ENCODE assay signal across 20 cellular contexts in genomic region chr15:63987979-63988378, GRCh38. TPM values are rescaled to one million over a fixed set of nuclear protein-coding genes. Genes with fewer than 3 reads are reported as not detected.
DNase-seq lines count a peak whose midpoint lies in the region; ATAC-seq lines count a peak whose summit lies in the region.
"Had no signal": no experiment of that assay in that cellular context is flagged by ENCODE, and none has a peak within 500 bp of the region (broad histone marks: within the 10 kb centered on the region; RNA-seq: fewer than 3 reads in every experiment).

No MANE protein-coding gene starts in this region.

- peaks cover 2% of the 10 kb centered on the region for H3K27me3 Mint-ChIP-seq in activated naive CD8-positive, alpha-beta T cell treated with anti-CD3 and anti-CD28 coated beads, Interleukin-2, amount 10 ng/mL, durations not matched to agents 7 days and 5 days
- no peaks in the 10 kb centered on the region for H3K27me3 Mint-ChIP-seq in activated naive CD8-positive, alpha-beta T cell treated with anti-CD3 and anti-CD28 coated beads for 36 hours
- H3K27me3 Mint-ChIP-seq: activated CD4-positive, alpha-beta T cell treated with anti-CD3 and anti-CD28 coated beads, Interleukin-2, amount 10 ng/mL, durations not matched to agents 24 days and 14 days had no signal

- intact Hi-C loops in left cardiac atrium (cut with DNase I) (loop anchor here in 1 of 2 donors (5.0 kb wide), 1 partner anchor 59 kb away; the partner anchor contains the start of gene DAPK2), posterior vena cava (cut with DNase I) (no loop called here)

- no peaks in the 10 kb centered on the region for H3K9me3 Mint-ChIP-seq in activated naive CD8-positive, alpha-beta T cell treated with anti-CD3 and anti-CD28 coated beads, Interleukin-2, amount 10 ng/mL, durations not matched to agents 7 days and 5 days
- no peaks in the 10 kb centered on the region for H3K9me3 Mint-ChIP-seq in activated naive CD8-positive, alpha-beta T cell treated with anti-CD3 and anti-CD28 coated beads for 36 hours
- H3K9me3 Mint-ChIP-seq: activated CD4-positive, alpha-beta T cell treated with anti-CD3 and anti-CD28 coated beads, Interleukin-2, amount 10 ng/mL, durations not matched to agents 24 days and 14 days; activated naive CD4-positive, alpha-beta T cell treated with anti-CD3 and anti-CD28 coated beads, Interleukin-2, amount 10 ng/mL, durations not matched to agents 7 days and 5 days had no signal

- DNase-seq in activated naive CD8-positive, alpha-beta T cell treated with anti-CD3 and anti-CD28 coated beads, Interleukin-2, amount 10 ng/mL, durations not matched to agents 7 days and 5 days, result peak; percentile 2
- DNase-seq in activated naive CD8-positive, alpha-beta T cell treated with anti-CD3 and anti-CD28 coated beads for 36 hours, result no peak
- DNase-seq in left cardiac atrium (peak; percentile 68), posterior vena cava (ENCODE audit: low spot score) (peak; percentile 8), OCI-M1 (lab: John Stamatoyannopoulos, UW) (no peak), NCI-H1105 (lab: John Stamatoyannopoulos, UW) (no peak), NCI-H345 treated with DMSO at 0.1 percent for 48 hours (lab: John Stamatoyannopoulos, UW; ENCODE audit: unreplicated experiment) (no peak), HCEC 1CT (no peak)
- DNase-seq: activated CD4-positive, alpha-beta T cell treated with anti-CD3 and anti-CD28 coated beads, Interleukin-2, amount 10 ng/mL, durations not matched to agents 24 days and 14 days; activated naive CD4-positive, alpha-beta T cell treated with anti-CD3 and anti-CD28 coated beads, Interleukin-2, amount 10 ng/mL, durations not matched to agents 7 days and 5 days; activated T-cell treated with anti-CD3 and anti-CD28 coated beads, Interleukin-2, amount 50 U/mL, for 48 hours; AML-193; aorta; dermis blood vessel endothelial cell; GDM1; mesenchymal stem cell; NCI-H748 treated with DMSO at 0.1 percent for 48 hours; stimulated activated CD4-positive, alpha-beta T cell treated with anti-CD3 and anti-CD28 coated beads, Interleukin-4, amount 100 ng/mL, for 1 hour; stimulated activated naive CD4-positive, alpha-beta T cell had no signal

- no peak overlapping the region for H3K27ac Mint-ChIP-seq in activated naive CD8-positive, alpha-beta T cell treated with anti-CD3 and anti-CD28 coated beads, Interleukin-2, amount 10 ng/mL, durations not matched to agents 7 days and 5 days
- H3K27ac Mint-ChIP-seq in activated naive CD8-positive, alpha-beta T cell treated with anti-CD3 and anti-CD28 coated beads for 36 hours, result no peak overlapping the region
- H3K27ac Mint-ChIP-seq: activated CD4-positive, alpha-beta T cell treated with anti-CD3 and anti-CD28 coated beads, Interleukin-2, amount 10 ng/mL, durations not matched to agents 24 days and 14 days; activated naive CD4-positive, alpha-beta T cell treated with anti-CD3 and anti-CD28 coated beads, Interleukin-2, amount 10 ng/mL, durations not matched to agents 7 days and 5 days had no signal

- POLR2A ChIA-PET in activated naive CD8-positive, alpha-beta T cell treated with anti-CD3 and anti-CD28 coated beads, Interleukin-2, amount 10 ng/mL, durations not matched to agents 7 days and 5 days (lab: Charles Lee), result no interaction called here

- no peaks in the 10 kb centered on the region for H3K36me3 Mint-ChIP-seq in activated naive CD8-positive, alpha-beta T cell treated with anti-CD3 and anti-CD28 coated beads, Interleukin-2, amount 10 ng/mL, durations not matched to agents 7 days and 5 days
- no peaks in the 10 kb centered on the region for H3K36me3 Mint-ChIP-seq in activated naive CD8-positive, alpha-beta T cell treated with anti-CD3 and anti-CD28 coated beads for 36 hours
- H3K36me3 Mint-ChIP-seq: activated naive CD4-positive, alpha-beta T cell treated with anti-CD3 and anti-CD28 coated beads, Interleukin-2, amount 10 ng/mL, durations not matched to agents 7 days and 5 days had no signal

- no peak overlapping the region for H3K4me3 Mint-ChIP-seq in activated naive CD8-positive, alpha-beta T cell treated with anti-CD3 and anti-CD28 coated beads, Interleukin-2, amount 10 ng/mL, durations not matched to agents 7 days and 5 days
- no peak overlapping the region for H3K4me3 Mint-ChIP-seq in activated naive CD8-positive, alpha-beta T cell treated with anti-CD3 and anti-CD28 coated beads for 36 hours
- H3K4me3 Mint-ChIP-seq: activated CD4-positive, alpha-beta T cell treated with anti-CD3 and anti-CD28 coated beads, Interleukin-2, amount 10 ng/mL, durations not matched to agents 24 days and 14 days; activated naive CD4-positive, alpha-beta T cell treated with anti-CD3 and anti-CD28 coated beads, Interleukin-2, amount 10 ng/mL, durations not matched to agents 7 days and 5 days had no signal

- no peak for ATAC-seq in activated naive CD8-positive, alpha-beta T cell treated with anti-CD3 and anti-CD28 coated beads, Interleukin-2, amount 10 ng/mL, durations not matched to agents 7 days and 5 days (ENCODE audit: low read depth)
- ATAC-seq in left cardiac atrium, result peak; percentile 23 to 61
- ATAC-seq: gastroesophageal sphincter had no signal

- peaks cover 11% of the 10 kb centered on the region for H3K4me1 Mint-ChIP-seq in activated naive CD8-positive, alpha-beta T cell treated with anti-CD3 and anti-CD28 coated beads, Interleukin-2, amount 10 ng/mL, durations not matched to agents 7 days and 5 days
- peaks cover 20% of the 10 kb centered on the region for H3K4me1 Mint-ChIP-seq in activated naive CD8-positive, alpha-beta T cell treated with anti-CD3 and anti-CD28 coated beads for 36 hours
- H3K4me1 Mint-ChIP-seq: activated naive CD4-positive, alpha-beta T cell treated with anti-CD3 and anti-CD28 coated beads, Interleukin-2, amount 10 ng/mL, durations not matched to agents 7 days and 5 days had no signal

RNA-seq across cellular contexts. Expression of gene DAPK2, which starts 58.3 kb away (rescaled TPM):
- 10 to 100 TPM; 13.4 to 17.6 TPM for total RNA-seq in activated naive CD8-positive, alpha-beta T cell treated with anti-CD3 and anti-CD28 coated beads, Interleukin-2, amount 10 ng/mL, durations not matched to agents 7 days and 5 days
- under 1 TPM; 0.29 to 0.60 TPM for total RNA-seq in activated naive CD8-positive, alpha-beta T cell treated with anti-CD3 and anti-CD28 coated beads for 36 hours
- total RNA-seq in left cardiac atrium (10 to 100 TPM; 72.5 to 94.9 TPM), posterior vena cava (1 to 10 TPM; 2.1 to 3.1 TPM)

Comparison
In these comparisons a context has a peak if more than half of its experiments do, and no peak if none do; other contexts are left out.
1. DNase-seq: peak in activated naive CD8-positive, alpha-beta T cell treated with anti-CD3 and anti-CD28 coated beads, Interleukin-2, amount 10 ng/mL, durations not matched to agents 7 days and 5 days (single experiment), left cardiac atrium (single experiment) and posterior vena cava (single experiment); none in activated naive CD8-positive, alpha-beta T cell treated with anti-CD3 and anti-CD28 coated beads for 36 hours (single experiment), OCI-M1 (single experiment), NCI-H1105 (single experiment), NCI-H345 treated with DMSO at 0.1 percent for 48 hours (single experiment) and HCEC 1CT (single experiment).